In the genomic region with DNA sequence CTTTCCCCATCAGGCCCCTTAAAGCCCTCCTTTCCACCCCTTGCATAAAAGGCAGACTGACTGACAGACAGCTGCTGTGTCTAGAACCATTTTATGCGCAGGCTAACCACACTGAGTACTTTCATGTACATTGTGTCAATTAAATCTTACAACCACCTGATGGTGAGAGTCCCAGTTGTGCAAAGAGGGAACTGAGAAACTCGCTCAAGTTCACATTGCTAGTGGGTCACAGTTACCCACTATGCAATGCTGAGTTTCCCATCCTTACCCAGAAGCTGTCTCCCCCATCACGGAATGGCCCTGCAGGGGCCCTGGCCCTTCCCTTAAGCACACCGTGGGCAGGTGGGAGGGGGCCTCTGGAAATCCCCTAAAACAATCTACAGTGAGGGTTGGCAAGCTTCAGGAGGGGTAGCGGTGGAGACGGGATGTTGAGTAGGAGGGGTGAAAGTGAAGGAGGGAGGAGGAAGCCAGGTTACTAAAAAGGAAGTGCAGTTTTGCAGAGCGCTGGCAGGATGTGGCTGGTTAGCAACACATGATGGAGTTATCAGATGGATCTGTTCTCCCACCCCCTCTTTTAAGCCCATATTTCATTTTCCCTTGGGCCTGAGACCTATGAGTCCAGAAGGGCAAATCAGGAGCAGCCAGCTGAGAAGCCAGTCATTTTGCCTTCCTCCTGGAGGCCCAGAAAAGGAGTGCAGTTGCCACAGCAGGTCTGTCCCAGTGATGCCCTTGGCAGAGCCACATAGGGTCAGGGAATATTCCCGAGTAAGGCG, we compare ENCODE assay signal across 8 cellular contexts. TPM values are rescaled to one million over a fixed set of nuclear protein-coding genes. Genes with fewer than 3 reads are reported as not detected.
A peak's percentile ranks its signal among the peaks of the same experiment; 100 is the strongest.
DNase-seq lines count a peak whose midpoint lies in the region; ATAC-seq and TF ChIP-seq lines count a peak whose summit lies in the region.

No MANE protein-coding gene starts in this region.

- H3K9me3 ChIP-seq in Karpas-422 (ENCODE audit: low read length) (no peaks in the 10 kb centered on the region), transverse colon (no peaks in the 10 kb centered on the region)

- TF ChIP-seq CTCF in GM06990 (IDR thresholded peaks at IDR 0.05; ENCODE audit: insufficient read depth, low read length, poor library complexity, severe bottlenecking) (no peak), transverse colon (IDR thresholded peaks at IDR 0.05) (no peak)

- H3K4me3 ChIP-seq in GM06990 (replicated peaks; ENCODE audit: low read depth, low read length) (peak overlapping the region; percentile 71), Karpas-422 (ENCODE audit: low read length) (no peak overlapping the region; the same call in 1 of the 2 replicates), transverse colon (peak overlapping the region in 1 of 4 donors; percentile 10)

- ATAC-seq in GM21526 (IDR thresholded peaks at IDR 0.05; ENCODE audit: low FRiP score, unreplicated experiment), result peak; percentile 72

- peaks cover 27% of the 10 kb centered on the region for H3K4me1 ChIP-seq in Karpas-422 (ENCODE audit: low read length)
- peaks cover 0 to 19% (median 7%) of the 10 kb centered on the region in 4 donors for H3K4me1 ChIP-seq in transverse colon

- H3K4me2 ChIP-seq in Karpas-422 (ENCODE audit: low read depth, low read length, poor library complexity, severe bottlenecking), result peak overlapping the region; percentile 24

- TF ChIP-seq EP300 in transverse colon (IDR thresholded peaks at IDR 0.05; ENCODE audit: low read depth), result no peak

- peak overlapping the region; percentile 21; the same call in 1 of the 2 replicates for H3K9ac ChIP-seq in Karpas-422 (ENCODE audit: low read length)

- no peaks in the 10 kb centered on the region for H3K27me3 ChIP-seq in GM06990 (replicated peaks; ENCODE audit: control insufficient read depth, insufficient read depth, low read length)
- H3K27me3 ChIP-seq in Karpas-422 (ENCODE audit: low read length), result no peaks in the 10 kb centered on the region
- H3K27me3 ChIP-seq in transverse colon, result no peaks in the 10 kb centered on the region

- intact Hi-C loops in transverse colon (cut with DNase I; ENCODE audit: low total_unique reads), result no loop called here

- no peaks in the 10 kb centered on the region for H3K79me2 ChIP-seq in Karpas-422 (ENCODE audit: low read length)

- WGBS in transverse colon (ENCODE audit: low coverage in 1 of 2), 2 donors, result 65 to 76% methylated on average over 3 to 9 of the region's 9 CpGs

- no peaks in the 10 kb centered on the region for H3K9me2 ChIP-seq in Karpas-422 (replicated peaks; ENCODE audit: insufficient read depth, low read length)

- H2AFZ ChIP-seq in Karpas-422 (ENCODE audit: low read length), result peak overlapping the region; percentile 12; the same call in 1 of the 2 replicates

- TF ChIP-seq POLR2A in transverse colon (IDR thresholded peaks at IDR 0.05), result no peak

- peak; percentile 89 for DNase-seq in GM06990 (ENCODE audit: extremely low read depth, insufficient read length)
- peak; percentile 58 for DNase-seq in Karpas-422
- DNase-seq in activated CD8-positive, alpha-beta memory T cell treated with anti-CD3 and anti-CD28 coated beads, Interleukin-2, amount 50 U/mL, for 1 hour (ENCODE audit: extremely low read depth), result peak; percentile 48
- DNase-seq in medulla oblongata (ENCODE audit: extremely low spot score), result peak; percentile 50
- peak; percentile 65 for DNase-seq in transverse colon
- no peak for DNase-seq in NCI-H69 (lab: John Stamatoyannopoulos, UW)
- no peak for DNase-seq in NCI-H1105 (lab: John Stamatoyannopoulos, UW)

- H3K36me3 ChIP-seq in GM06990 (ENCODE audit: control insufficient read depth, insufficient read depth, low read length), result no peaks in the 10 kb centered on the region
- no peaks in the 10 kb centered on the region for H3K36me3 ChIP-seq in Karpas-422 (ENCODE audit: insufficient read depth, low read length)
- no peaks in the 10 kb centered on the region for H3K36me3 ChIP-seq in transverse colon

- H3K27ac ChIP-seq in Karpas-422 (ENCODE audit: low read length) (peak overlapping the region; percentile 7; the same call in 1 of the 2 replicates), transverse colon (peak overlapping the region; percentile 62 to 83 (median 72))

- in situ Hi-C loops in transverse colon (cut with MboI; ENCODE audit: low pct_ligation_motif_present in 1 of 4, low pct_unique_long_range_greater_than_20kb in 1 of 4, low sequenced_read_pairs in 3 of 4), result no loop called here

- H4K20me1 ChIP-seq in Karpas-422 (ENCODE audit: insufficient read depth, low read depth, low read length), result no peaks in the 10 kb centered on the region

RNA-seq across cellular contexts. Expression of gene STARD5, which starts 30.0 kb away (rescaled TPM):
- total RNA-seq in Karpas-422 (2014; rRNA removed; shearing (Covaris generic); ENCODE audit: low replicate concordance), result 0.22 and 0.87 TPM in 2 replicates
- 10 to 100 TPM; 11.2 to 54.5 (median 41.3) TPM for total RNA-seq in transverse colon

Comparison
In these comparisons a context has a peak if more than half of its experiments do, and no peak if none do; other contexts are left out.
1. DNase-seq: peak in GM06990 (single experiment), Karpas-422 (single experiment), activated CD8-positive, alpha-beta memory T cell treated with anti-CD3 and anti-CD28 coated beads, Interleukin-2, amount 50 U/mL, for 1 hour (single experiment), medulla oblongata (single experiment) and transverse colon (single experiment); none in NCI-H69 (single experiment) and NCI-H1105 (single experiment).